ENCODE assay signal across 14 cellular contexts in the genomic region with DNA sequence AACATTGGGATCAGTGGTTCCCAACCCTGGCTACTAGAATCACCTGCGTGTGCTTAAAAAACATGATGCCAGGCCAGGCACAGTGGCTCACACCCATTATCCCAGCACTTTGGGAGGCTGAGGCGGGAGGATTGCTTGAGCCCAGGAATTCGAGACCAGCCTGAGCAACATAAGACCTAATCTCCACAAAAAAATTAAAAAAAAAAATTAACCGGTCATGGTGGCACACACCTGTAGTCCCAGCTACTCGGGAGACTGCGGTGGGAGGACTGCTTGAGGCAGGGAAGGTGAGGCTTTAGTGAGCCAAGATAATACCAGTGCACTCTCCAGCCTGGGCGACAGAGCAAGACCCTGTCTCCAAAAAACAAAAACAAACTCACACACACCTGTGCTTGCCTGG. TPM values are rescaled to one million over a fixed set of nuclear protein-coding genes. Genes with fewer than 3 reads are reported as not detected.
DNase-seq lines count a peak whose midpoint lies in the region; ATAC-seq and TF ChIP-seq lines count a peak whose summit lies in the region.
"Had no signal": no experiment of that assay in that cellular context is flagged by ENCODE, and none has a peak within 500 bp of the region (broad histone marks: within the 10 kb centered on the region; RNA-seq: fewer than 3 reads in every experiment).

No MANE protein-coding gene starts in this region.

- TF ChIP-seq POLR2A in gastroesophageal sphincter (IDR thresholded peaks at IDR 0.05) (no peak), GM18505 (IDR thresholded peaks at IDR 0.05; ENCODE audit: borderline replicate concordance, extremely low read depth, insufficient read depth, insufficient read length) (no peak)

- TF ChIP-seq CTCF in Caco-2 (IDR thresholded peaks at IDR 0.05; ENCODE audit: insufficient read depth in 1 of 2, low read depth in 1 of 2, low read length in 1 of 2, severe bottlenecking in 1 of 2, unreplicated experiment in 1 of 2) (no peak), WTC11 (IDR thresholded peaks at IDR 0.05) (no peak), gastroesophageal sphincter (IDR thresholded peaks at IDR 0.05) (no peak)

- H3K27me3 ChIP-seq in Caco-2 (replicated peaks; ENCODE audit: control insufficient read depth, insufficient read depth, low read length) (no peaks in the 10 kb centered on the region), gastroesophageal sphincter (no peaks in the 10 kb centered on the region), skeletal muscle satellite cell (ENCODE audit: control insufficient read depth, insufficient read depth, low read length) (no peaks in the 10 kb centered on the region)
- H3K27me3 ChIP-seq: right lobe of liver had no signal

- intact Hi-C loops in Caco-2 (cut with micrococcal nuclease; ENCODE audit: unreplicated experiment): loop anchor here (5.0 kb wide), 1 partner anchor 43 kb away; no protein-coding TSS in a partner anchor

- H3K4me1 ChIP-seq in Caco-2 (peaks cover 15% of the 10 kb centered on the region), gastroesophageal sphincter (peaks cover 2 to 87% (median 24%) of the 10 kb centered on the region in 3 donors), skeletal muscle satellite cell (ENCODE audit: control insufficient read depth, insufficient read depth, low read length) (peaks cover 23% of the 10 kb centered on the region)

- H3K4me1 Mint-ChIP-seq in Caco-2 (ENCODE audit: low read depth, unreplicated experiment) (no peaks in the 10 kb centered on the region), WTC11 (peaks cover 30% of the 10 kb centered on the region)

- no peak for DNase-seq in Caco-2
- no peak for DNase-seq in WTC11 (ENCODE audit: low spot score)
- DNase-seq in NCI-H1048 (lab: John Stamatoyannopoulos, UW): no peak
- DNase-seq: activated CD4-positive, CD25-positive, alpha-beta regulatory T cell; Calu3; kidney; NCI-H1092 treated with DMSO at 0.1 percent for 48 hours; right lobe of liver; stimulated activated naive CD4-positive, alpha-beta T cell treated with Interleukin-2 at 50 U/mL for 16 hours had no signal

- H3K9me3 Mint-ChIP-seq in Caco-2 (ENCODE audit: unreplicated experiment) (no peaks in the 10 kb centered on the region), WTC11 (no peaks in the 10 kb centered on the region)

- WGBS in gastroesophageal sphincter (ENCODE audit: low coverage in 1 of 2), 2 donors: 41 to 83% methylated on average over 2 of the region's 7 CpGs

- H3K9ac ChIP-seq in skeletal muscle satellite cell (ENCODE audit: low read depth, low read length): peak overlapping the region; percentile 96

- ATAC-seq in WTC11 (no peak), gastroesophageal sphincter (no peak), HG02852 (IDR thresholded peaks at IDR 0.05; ENCODE audit: unreplicated experiment) (no peak), GM18505 (IDR thresholded peaks at IDR 0.05; ENCODE audit: unreplicated experiment) (no peak)
- ATAC-seq: right lobe of liver had no signal

- H3K27me3 Mint-ChIP-seq in Caco-2 (ENCODE audit: insufficient read depth, unreplicated experiment) (no peaks in the 10 kb centered on the region), WTC11 (ENCODE audit: low read depth) (no peaks in the 10 kb centered on the region)

- POLR2A ChIA-PET in Caco-2 (lab: Charles Lee) (no interaction called here), WTC11 (lab: Charles Lee) (interaction anchor here (1.2 kb wide), 1 partner anchor 12 kb away, joined by 3 read pairs; no protein-coding TSS in a partner anchor)

- CTCF ChIA-PET in Caco-2 (lab: Charles Lee) (no interaction called here), WTC11 (lab: Charles Lee) (interaction anchor here (1.4 to 6.7 kb wide), 3 partner anchors 17 to 47 kb away, joined by 6 to 44 read pairs (median 8); no protein-coding TSS in a partner anchor)

- H3K27ac Mint-ChIP-seq in Caco-2 (ENCODE audit: unreplicated experiment) (no peak overlapping the region), WTC11 (no peak overlapping the region)

- H3K36me3 ChIP-seq in Caco-2 (ENCODE audit: control insufficient read depth, insufficient read depth, low read length): no peaks in the 10 kb centered on the region
- peaks cover 0 to 5% of the 10 kb centered on the region in 2 donors for H3K36me3 ChIP-seq in gastroesophageal sphincter
- peaks cover 30% of the 10 kb centered on the region for H3K36me3 ChIP-seq in skeletal muscle satellite cell (ENCODE audit: insufficient read depth, low read length)

- no TSS peak for BruUV-seq in Caco-2 (replicated peaks; lab: Mats Ljungman, UMichigan)

- peak overlapping the region in 3 of 4 donors; percentile 91 to 98 (median 98) for H3K27ac ChIP-seq in gastroesophageal sphincter
- H3K27ac ChIP-seq: SK-N-MC had no signal

- TF ChIP-seq EP300 in gastroesophageal sphincter (IDR thresholded peaks at IDR 0.05): no peak

- H3K36me3 Mint-ChIP-seq in Caco-2 (ENCODE audit: insufficient read depth, unreplicated experiment): peaks cover 14% of the 10 kb centered on the region
- H3K36me3 Mint-ChIP-seq in WTC11: peaks cover 4% of the 10 kb centered on the region; the same call in 1 of the 2 replicates

- H3K4me2 ChIP-seq in skeletal muscle satellite cell (ENCODE audit: low read length): peak overlapping the region; percentile 84

- H3K9me3 ChIP-seq in Caco-2 (no peaks in the 10 kb centered on the region), gastroesophageal sphincter (no peaks in the 10 kb centered on the region), skeletal muscle satellite cell (replicated peaks; ENCODE audit: low read length) (no peaks in the 10 kb centered on the region)
- H3K9me3 ChIP-seq: right lobe of liver had no signal

- H3K4me3 ChIP-seq in Caco-2 (ENCODE audit: low read depth, low read length) (no peak overlapping the region), gastroesophageal sphincter (peak overlapping the region in 1 of 2 donors; percentile 94), skeletal muscle satellite cell (ENCODE audit: low read length) (peak overlapping the region; percentile 92)
- H3K4me3 ChIP-seq: SK-N-MC had no signal

- peak overlapping the region; percentile 99 for H3K4me3 Mint-ChIP-seq in Caco-2 (ENCODE audit: unreplicated experiment)
- peak overlapping the region; percentile 94 for H3K4me3 Mint-ChIP-seq in WTC11

TF ChIP-seq in WTC11, 78 proteins besides CTCF, POLR2A, EP300 and RAD21 (continues in another document):
- TF ChIP-seq GTF2I (CRISPR knock-in tag; conservative IDR thresholded peaks at IDR 0.05) (no peak), NR3C1 (CRISPR knock-in tag; conservative IDR thresholded peaks at IDR 0.05; ENCODE audit: low read depth) (no peak), SMAD4 (CRISPR knock-in tag; IDR thresholded peaks at IDR 0.05) (no peak), ESRRA (CRISPR knock-in tag; IDR thresholded peaks at IDR 0.05; ENCODE audit: borderline replicate concordance) (no peak)
- TF ChIP-seq, protein P1, sequence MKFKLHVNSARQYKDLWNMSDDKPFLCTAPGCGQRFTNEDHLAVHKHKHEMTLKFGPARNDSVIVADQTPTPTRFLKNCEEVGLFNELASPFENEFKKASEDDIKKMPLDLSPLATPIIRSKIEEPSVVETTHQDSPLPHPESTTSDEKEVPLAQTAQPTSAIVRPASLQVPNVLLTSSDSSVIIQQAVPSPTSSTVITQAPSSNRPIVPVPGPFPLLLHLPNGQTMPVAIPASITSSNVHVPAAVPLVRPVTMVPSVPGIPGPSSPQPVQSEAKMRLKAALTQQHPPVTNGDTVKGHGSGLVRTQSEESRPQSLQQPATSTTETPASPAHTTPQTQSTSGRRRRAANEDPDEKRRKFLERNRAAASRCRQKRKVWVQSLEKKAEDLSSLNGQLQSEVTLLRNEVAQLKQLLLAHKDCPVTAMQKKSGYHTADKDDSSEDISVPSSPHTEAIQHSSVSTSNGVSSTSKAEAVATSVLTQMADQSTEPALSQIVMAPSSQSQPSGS (CRISPR knock-in tag; IDR thresholded peaks at IDR 0.05; ENCODE audit: borderline replicate concordance, low read depth): no peak
- TF ChIP-seq, protein P2, sequence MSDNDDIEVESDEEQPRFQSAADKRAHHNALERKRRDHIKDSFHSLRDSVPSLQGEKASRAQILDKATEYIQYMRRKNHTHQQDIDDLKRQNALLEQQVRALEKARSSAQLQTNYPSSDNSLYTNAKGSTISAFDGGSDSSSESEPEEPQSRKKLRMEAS (CRISPR knock-in tag; IDR thresholded peaks at IDR 0.05): no peak
- TF ChIP-seq, protein P3, sequence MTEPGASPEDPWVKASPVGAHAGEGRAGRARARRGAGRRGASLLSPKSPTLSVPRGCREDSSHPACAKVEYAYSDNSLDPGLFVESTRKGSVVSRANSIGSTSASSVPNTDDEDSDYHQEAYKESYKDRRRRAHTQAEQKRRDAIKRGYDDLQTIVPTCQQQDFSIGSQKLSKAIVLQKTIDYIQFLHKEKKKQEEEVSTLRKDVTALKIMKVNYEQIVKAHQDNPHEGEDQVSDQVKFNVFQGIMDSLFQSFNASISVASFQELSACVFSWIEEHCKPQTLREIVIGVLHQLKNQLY (CRISPR knock-in tag; IDR thresholded peaks at IDR 0.05): no peak
- TF ChIP-seq, protein P4, sequence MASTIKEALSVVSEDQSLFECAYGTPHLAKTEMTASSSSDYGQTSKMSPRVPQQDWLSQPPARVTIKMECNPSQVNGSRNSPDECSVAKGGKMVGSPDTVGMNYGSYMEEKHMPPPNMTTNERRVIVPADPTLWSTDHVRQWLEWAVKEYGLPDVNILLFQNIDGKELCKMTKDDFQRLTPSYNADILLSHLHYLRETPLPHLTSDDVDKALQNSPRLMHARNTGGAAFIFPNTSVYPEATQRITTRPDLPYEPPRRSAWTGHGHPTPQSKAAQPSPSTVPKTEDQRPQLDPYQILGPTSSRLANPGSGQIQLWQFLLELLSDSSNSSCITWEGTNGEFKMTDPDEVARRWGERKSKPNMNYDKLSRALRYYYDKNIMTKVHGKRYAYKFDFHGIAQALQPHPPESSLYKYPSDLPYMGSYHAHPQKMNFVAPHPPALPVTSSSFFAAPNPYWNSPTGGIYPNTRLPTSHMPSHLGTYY (CRISPR knock-in tag; IDR thresholded peaks at IDR 0.05): no peak
- TF ChIP-seq, protein P5, sequence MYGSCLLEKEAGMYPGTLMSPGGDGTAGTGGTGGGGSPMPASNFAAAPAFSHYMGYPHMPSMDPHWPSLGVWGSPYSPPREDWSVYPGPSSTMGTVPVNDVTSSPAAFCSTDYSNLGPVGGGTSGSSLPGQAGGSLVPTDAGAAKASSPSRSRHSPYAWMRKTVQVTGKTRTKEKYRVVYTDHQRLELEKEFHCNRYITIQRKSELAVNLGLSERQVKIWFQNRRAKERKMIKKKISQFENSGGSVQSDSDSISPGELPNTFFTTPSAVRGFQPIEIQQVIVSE (CRISPR knock-in tag; IDR thresholded peaks at IDR 0.05; ENCODE audit: borderline replicate concordance): no peak

RNA-seq across cellular contexts. Expression of a gene that starts 2.0 kb away (rescaled TPM):
- total RNA-seq in Caco-2 (2022) (40.2 and 41.5 TPM in 2 replicates), WTC11 (2021) (35.1 to 44.7 TPM (median 37.6 TPM) in 3 replicates), gastroesophageal sphincter (100 to 1,000 TPM in 1 of 4 donors, 10 to 100 TPM in 3; 76.8 to 104 (median 94.5) TPM)
- 49.4 and 75.4 TPM in 2 replicates for total RNA-seq in skeletal muscle satellite cell (2012; rRNA removed)

RNA-seq across cellular contexts. Expression of a gene that starts 2.3 kb away (rescaled TPM):
- total RNA-seq in Caco-2 (2022) (38.4 and 40.2 TPM in 2 replicates), WTC11 (2021) (28.9 to 32.2 TPM (median 29.3 TPM) in 3 replicates), gastroesophageal sphincter (10 to 100 TPM; 45.2 to 63.6 (median 62.8) TPM)
- 30.6 and 33.7 TPM in 2 replicates for total RNA-seq in skeletal muscle satellite cell (2012; rRNA removed)
